ENCODE assay signal across 9 cellular contexts in genomic region chrX:72620550-72621145, GRCh38. TPM values are rescaled to one million over a fixed set of nuclear protein-coding genes. Genes with fewer than 3 reads are reported as not detected.
DNase-seq lines count a peak whose midpoint lies in the region; ATAC-seq and TF ChIP-seq lines count a peak whose summit lies in the region.
"Had no signal": no experiment of that assay in that cellular context is flagged by ENCODE, and none has a peak within 500 bp of the region (broad histone marks: within the 10 kb centered on the region; RNA-seq: fewer than 3 reads in every experiment).

No MANE protein-coding gene starts in this region.

- no peak for TF ChIP-seq POLR2A in breast epithelium (IDR thresholded peaks at IDR 0.05)

- peak overlapping the region; percentile 54; the same call in 1 of the 2 replicates for H3K9ac ChIP-seq in OCI-LY3 (ENCODE audit: low read length)

- peaks cover 2% of the 10 kb centered on the region; the same call in 1 of the 2 replicates for H3K36me3 Mint-ChIP-seq in WTC11

- TF ChIP-seq CTCF in OCI-LY3 (IDR thresholded peaks at IDR 0.05; ENCODE audit: low read depth, low read length): no peak
- TF ChIP-seq CTCF in breast epithelium (IDR thresholded peaks at IDR 0.05): no peak
- no peak for TF ChIP-seq CTCF in osteoblast (IDR thresholded peaks at IDR 0.05; ENCODE audit: extremely low read depth, low read depth, low read length)
- TF ChIP-seq CTCF in WTC11 (IDR thresholded peaks at IDR 0.05): no peak

- H3K4me1 Mint-ChIP-seq in WTC11: no peaks in the 10 kb centered on the region

- H3K36me3 ChIP-seq in OCI-LY3 (replicated peaks; ENCODE audit: low read depth, low read length) (peaks cover 49% of the 10 kb centered on the region), breast epithelium (no peaks in the 10 kb centered on the region), osteoblast (ENCODE audit: insufficient read depth, low read length) (no peaks in the 10 kb centered on the region)
- H3K36me3 ChIP-seq: tibial nerve had no signal

- H3K79me2 ChIP-seq in OCI-LY3 (ENCODE audit: low read length): no peaks in the 10 kb centered on the region
- H3K79me2 ChIP-seq in osteoblast (ENCODE audit: insufficient read depth, low read length): no peaks in the 10 kb centered on the region

- H3K4me1 ChIP-seq in OCI-LY3 (ENCODE audit: low read length) (peaks cover 39% of the 10 kb centered on the region), breast epithelium (no peaks in the 10 kb centered on the region), osteoblast (ENCODE audit: insufficient read depth, low read length) (peaks cover 25% of the 10 kb centered on the region)
- H3K4me1 ChIP-seq: tibial nerve had no signal

- POLR2A ChIA-PET in WTC11 (lab: Charles Lee): no interaction called here

- DNase-seq in CD1c-positive myeloid dendritic cell (ENCODE audit: extremely low spot score) (peak; percentile 11), breast epithelium (ENCODE audit: low spot score in 2 of 2) (peak; percentile 43 to 54), osteoblast (ENCODE audit: insufficient read length, low spot score, missing footprints) (no peak), UCSD-AML1 (lab: John Stamatoyannopoulos, UW; ENCODE audit: unreplicated experiment) (no peak), pons (ENCODE audit: low spot score) (no peak), WTC11 (ENCODE audit: low spot score) (no peak)

- H3K27ac Mint-ChIP-seq in WTC11: no peak overlapping the region

- H2AFZ ChIP-seq in OCI-LY3 (ENCODE audit: low read depth, low read length): no peak overlapping the region
- H2AFZ ChIP-seq in osteoblast (ENCODE audit: low read length): no peak overlapping the region

- no peaks in the 10 kb centered on the region for H3K9me3 Mint-ChIP-seq in WTC11

- H4K20me1 ChIP-seq in OCI-LY3 (ENCODE audit: insufficient read depth, low read length) (no peaks in the 10 kb centered on the region), osteoblast (ENCODE audit: insufficient read depth, low read length) (no peaks in the 10 kb centered on the region)

- no peak for ATAC-seq in GM19035 (IDR thresholded peaks at IDR 0.05; ENCODE audit: unreplicated experiment)
- ATAC-seq in WTC11: no peak

- CTCF ChIA-PET in WTC11 (lab: Charles Lee): interaction anchor here (0.5 kb wide), 1 partner anchor 80 kb away, joined by 3 read pairs; no protein-coding TSS in a partner anchor

- H3K4me3 ChIP-seq in OCI-LY3 (ENCODE audit: low read length) (peak overlapping the region; percentile 61), breast epithelium (no peak overlapping the region), osteoblast (ENCODE audit: insufficient read depth, low read length) (peak overlapping the region; percentile 39)
- H3K4me3 ChIP-seq: tibial nerve had no signal

- intact Hi-C loops in breast epithelium (cut with DNase I; ENCODE audit: low total_unique reads): no loop called here

- H3K27me3 Mint-ChIP-seq in WTC11 (ENCODE audit: low read depth): no peaks in the 10 kb centered on the region

- H3K27me3 ChIP-seq in OCI-LY3 (ENCODE audit: low read depth, low read length): no peaks in the 10 kb centered on the region
- H3K27me3 ChIP-seq in breast epithelium: no peaks in the 10 kb centered on the region
- H3K27me3 ChIP-seq in osteoblast (ENCODE audit: insufficient read depth, low read length): peaks cover 7% of the 10 kb centered on the region
- H3K27me3 ChIP-seq: tibial nerve had no signal

- H3K4me2 ChIP-seq in OCI-LY3 (ENCODE audit: low read length) (peak overlapping the region; percentile 89), osteoblast (ENCODE audit: insufficient read depth, low read length) (peak overlapping the region; percentile 59)

- H3K9me3 ChIP-seq in OCI-LY3 (ENCODE audit: insufficient read depth, low read length) (no peaks in the 10 kb centered on the region), breast epithelium (no peaks in the 10 kb centered on the region), osteoblast (ENCODE audit: low read depth, low read length) (no peaks in the 10 kb centered on the region)
- H3K9me3 ChIP-seq: tibial nerve had no signal

- peak overlapping the region; percentile 98 for H3K27ac ChIP-seq in OCI-LY3 (ENCODE audit: low read length)
- peak overlapping the region; percentile 56 to 73 for H3K27ac ChIP-seq in breast epithelium
- peak overlapping the region; percentile 74 for H3K27ac ChIP-seq in osteoblast (ENCODE audit: low read depth, low read length)

- no peak overlapping the region for H3K4me3 Mint-ChIP-seq in WTC11

TF ChIP-seq in WTC11, 78 proteins besides CTCF, POLR2A, EP300 and RAD21 (continues in another document):
- TF ChIP-seq AFF4 (CRISPR knock-in tag; IDR thresholded peaks at IDR 0.05; ENCODE audit: borderline replicate concordance) (no peak), ATF6 (CRISPR knock-in tag; IDR thresholded peaks at IDR 0.05) (no peak), FOXP4 (CRISPR knock-in tag; IDR thresholded peaks at IDR 0.05) (no peak), TEAD4 (CRISPR knock-in tag; IDR thresholded peaks at IDR 0.05) (no peak), SOX15 (CRISPR knock-in tag; IDR thresholded peaks at IDR 0.05) (no peak), ZNF396 (CRISPR knock-in tag; IDR thresholded peaks at IDR 0.05; ENCODE audit: borderline replicate concordance) (no peak), ESRRA (CRISPR knock-in tag; IDR thresholded peaks at IDR 0.05; ENCODE audit: borderline replicate concordance) (no peak), ETV6 (CRISPR knock-in tag; IDR thresholded peaks at IDR 0.05) (no peak), NFATC4 (CRISPR knock-in tag; IDR thresholded peaks at IDR 0.05) (no peak)

RNA-seq across cellular contexts. Expression of gene HDAC8, which starts 48.0 kb away (rescaled TPM):
- 10 to 100 TPM; 29.1 to 62.6 (median 51.5) TPM for total RNA-seq in breast epithelium
- total RNA-seq in osteoblast: 24.6 and 27.1 TPM in 2 replicates
- 22.5 to 30.3 TPM (median 26.6 TPM) in 3 replicates for total RNA-seq in WTC11 (2021)

Comparison
In these comparisons a context has a peak if more than half of its experiments do, and no peak if none do; other contexts are left out.
1. DNase-seq: peak in CD1c-positive myeloid dendritic cell (single experiment) and breast epithelium (2 of 2); none in osteoblast (single experiment), UCSD-AML1 (single experiment), pons (single experiment) and WTC11 (single experiment).
2. H3K4me3 ChIP-seq: peak in OCI-LY3 (single experiment) and osteoblast (single experiment); none in breast epithelium (0 of 3).
3. Peak in every context shown above with its lines, with median percentiles within 50 percentile points of each other: H3K27ac ChIP-seq.